In the genomic region with DNA sequence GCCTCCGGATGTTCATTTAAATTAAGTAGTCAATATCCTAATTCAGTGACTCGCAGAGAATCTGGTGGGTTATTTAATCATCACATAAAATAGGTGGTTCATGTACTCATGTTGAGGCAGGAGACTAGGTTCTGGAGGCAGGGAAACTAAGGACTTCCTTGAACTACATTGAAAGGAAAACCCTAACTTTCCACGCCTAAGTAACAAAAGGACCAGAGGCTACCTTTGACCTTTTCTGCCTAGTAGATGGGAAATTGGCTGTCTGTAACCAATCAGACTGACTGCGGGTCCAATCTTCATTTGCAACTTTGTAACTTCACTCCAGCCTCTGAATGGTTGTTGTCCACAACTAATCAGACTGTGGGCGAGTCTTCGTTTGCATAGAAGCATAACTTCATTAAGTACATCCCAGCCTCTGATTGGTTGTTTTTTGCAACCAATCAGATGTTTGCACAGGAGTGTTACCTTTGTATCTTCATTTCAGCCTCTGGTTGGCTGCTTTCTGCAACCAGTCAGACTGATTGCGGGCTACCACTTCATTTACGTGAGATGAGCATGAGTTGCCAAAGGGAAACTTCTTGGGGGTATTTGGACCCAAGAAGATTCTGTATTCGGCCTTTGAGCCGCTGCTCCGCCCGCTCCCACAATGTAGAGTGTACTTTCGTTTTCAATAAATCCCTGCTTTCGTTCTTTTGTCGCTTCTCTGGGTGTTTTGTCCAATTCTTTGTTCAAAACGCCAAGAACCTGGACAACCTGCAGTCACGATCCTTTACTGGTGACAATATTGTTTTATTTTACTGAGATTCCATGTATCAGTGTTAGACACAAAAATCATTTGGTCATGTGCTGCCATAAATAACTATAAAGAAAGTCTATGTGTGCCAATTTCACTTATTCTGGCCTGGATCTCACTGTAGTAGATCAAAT, we compare ENCODE assay signal across 15 cellular contexts. TPM values are rescaled to one million over a fixed set of nuclear protein-coding genes. Genes with fewer than 3 reads are reported as not detected.
A peak's percentile ranks its signal among the peaks of the same experiment; 100 is the strongest.
DNase-seq lines count a peak whose midpoint lies in the region; ATAC-seq, FAIRE-seq and TF ChIP-seq lines count a peak whose summit lies in the region.
"Had no signal": no experiment of that assay in that cellular context is flagged by ENCODE, and none has a peak within 500 bp of the region (broad histone marks: within the 10 kb centered on the region; RNA-seq: fewer than 3 reads in every experiment).

No MANE protein-coding gene starts in this region.

- H3K4ac ChIP-seq in mesenchymal stem cell (ENCODE audit: low read depth in 1 of 2, low read length in 2 of 2): no peak overlapping the region

- H3K9me3 ChIP-seq in A549 (no peaks in the 10 kb centered on the region), mesenchymal stem cell (ENCODE audit: control insufficient read depth, low read length) (no peaks in the 10 kb centered on the region)
- H3K9me3 ChIP-seq: BE2C had no signal

- H2BK15ac ChIP-seq in mesenchymal stem cell (ENCODE audit: low read depth, poor library complexity, severe bottlenecking): no peak overlapping the region

- H3K14ac ChIP-seq in mesenchymal stem cell (ENCODE audit: low read length in 2 of 2): no peak overlapping the region

- no peak for ATAC-seq in A549
- ATAC-seq in HG03442 (IDR thresholded peaks at IDR 0.05; ENCODE audit: unreplicated experiment): no peak
- ATAC-seq: stimulated activated effector memory CD8-positive, alpha-beta T cell treated with anti-CD3 and anti-CD28 coated beads, Interleukin-12 subunit alpha, Interleukin-12 subunit beta, amount 100 ng/mL, for 72 hours had no signal

- no peak for TF ChIP-seq POLR2A in A549 (IDR thresholded peaks at IDR 0.05; ENCODE audit: low read length)

- H3K4me2 ChIP-seq in A549 (peak overlapping the region; percentile 73; the same call in 2 of the 3 replicates), mesenchymal stem cell (ENCODE audit: low read length, poor library complexity, severe bottlenecking) (no peak overlapping the region)

- H3K9ac ChIP-seq in mesenchymal stem cell (ENCODE audit: low read length): peak overlapping the region; percentile 96

- no peaks in the 10 kb centered on the region for H3K27me3 Mint-ChIP-seq in HFFc6 (ENCODE audit: insufficient read depth)
- peaks cover 22% of the 10 kb centered on the region for H3K27me3 Mint-ChIP-seq in activated T-helper 1 cell treated with anti-CD3 and anti-CD28 coated beads, Interleukin-12 subunit alpha, Interleukin-12 subunit beta, Interleukin-2, Interleukin-4 antibody, amounts not matched to agents 30 ng/mL and 10 ng/mL and 1 ng/mL, durations not matched to agents 14 hours and 24 hours and 36 hours (ENCODE audit: insufficient read depth)

- POLR2A ChIA-PET in A549 (lab: Yijun Ruan, JAX): no interaction called here

- no peaks in the 10 kb centered on the region for H3K36me3 ChIP-seq in mesenchymal stem cell (ENCODE audit: control insufficient read depth in 1 of 2, insufficient read depth in 2 of 2, low read depth in 1 of 2, low read length in 2 of 2)
- H3K36me3 ChIP-seq: BE2C, WERI-Rb-1 had no signal

- H4K8ac ChIP-seq in mesenchymal stem cell (ENCODE audit: low read length): no peak overlapping the region

- H3K4me3 ChIP-seq in A549 (no peak overlapping the region), mesenchymal stem cell (ENCODE audit: insufficient read depth in 1 of 2, low read depth in 1 of 2, low read length in 2 of 2) (peak overlapping the region in 1 of 2 experiments; percentile 84)

- no peak overlapping the region for H2BK5ac ChIP-seq in mesenchymal stem cell (ENCODE audit: low read depth, low read length, poor library complexity, severe bottlenecking)

- peaks cover 8% of the 10 kb centered on the region for H3K79me1 ChIP-seq in mesenchymal stem cell (replicated peaks; ENCODE audit: low read length, poor library complexity, severe bottlenecking)

- intact Hi-C loops in activated T-helper 1 cell treated with anti-CD3 and anti-CD28 coated beads, Interleukin-12 subunit alpha, Interleukin-12 subunit beta, Interleukin-2, Interleukin-4 antibody, amounts not matched to agents 30 ng/mL and 10 ng/mL and 1 ng/mL, durations not matched to agents 14 hours and 24 hours and 36 hours (cut with micrococcal nuclease): loop anchor here (5.0 kb wide), 1 partner anchor 1231 kb away; a partner anchor contains a TSS

- DNase-seq in A549 (ENCODE audit: low read depth in 1 of 2, low spot score in 1 of 2) (no peak), HFFc6 (no peak), mesenchymal stem cell (no peak), iPS-NIHi11 (ENCODE audit: low spot score) (no peak), NCI-H345 (lab: John Stamatoyannopoulos, UW) (no peak)
- no peak for DNase-seq in activated T-helper 1 cell treated with anti-CD3 and anti-CD28 coated beads, Interleukin-12 subunit alpha, Interleukin-12 subunit beta, Interleukin-2, Interleukin-4 antibody, amounts not matched to agents 30 ng/mL and 10 ng/mL and 1 ng/mL, durations not matched to agents 14 hours and 24 hours and 36 hours (ENCODE audit: low spot score)
- no peak for DNase-seq in activated CD4-positive, alpha-beta T cell treated with anti-CD3 and anti-CD28 coated beads for 48 hours
- DNase-seq: activated T-cell treated with anti-CD3 and anti-CD28 coated beads, Interleukin-2, amount 50 U/mL, for 1 hour; BE2C; hippocampal formation; SIG-M5; stimulated activated CD4-positive, alpha-beta T cell treated with anti-CD3 and anti-CD28 coated beads, Interleukin-2, amount 100 ng/mL, for 24 hours; WERI-Rb-1 had no signal

- WGBS in A549 (ENCODE audit: missing lambda C conversion rate): 94% methylated on average over 17 of the region's 17 CpGs
- WGBS in mesenchymal stem cell: 97% methylated on average over 17 of the region's 17 CpGs

- H3K4me1 Mint-ChIP-seq in HFFc6 (ENCODE audit: low read depth): peaks cover 45% of the 10 kb centered on the region
- peaks cover 12% of the 10 kb centered on the region for H3K4me1 Mint-ChIP-seq in activated T-helper 1 cell treated with anti-CD3 and anti-CD28 coated beads, Interleukin-12 subunit alpha, Interleukin-12 subunit beta, Interleukin-2, Interleukin-4 antibody, amounts not matched to agents 30 ng/mL and 10 ng/mL and 1 ng/mL, durations not matched to agents 14 hours and 24 hours and 36 hours (ENCODE audit: low read depth)

- no peaks in the 10 kb centered on the region for H3K9me3 Mint-ChIP-seq in HFFc6
- no peaks in the 10 kb centered on the region for H3K9me3 Mint-ChIP-seq in activated T-helper 1 cell treated with anti-CD3 and anti-CD28 coated beads, Interleukin-12 subunit alpha, Interleukin-12 subunit beta, Interleukin-2, Interleukin-4 antibody, amounts not matched to agents 30 ng/mL and 10 ng/mL and 1 ng/mL, durations not matched to agents 14 hours and 24 hours and 36 hours
- H3K9me3 Mint-ChIP-seq: stimulated activated effector memory CD8-positive, alpha-beta T cell treated with anti-CD3 and anti-CD28 coated beads, Interleukin-12 subunit alpha, Interleukin-12 subunit beta, amount 100 ng/mL, for 72 hours had no signal

- H3K27ac ChIP-seq in A549 (no peak overlapping the region), mesenchymal stem cell (ENCODE audit: low read length, poor library complexity, severe bottlenecking) (no peak overlapping the region)
- H3K27ac ChIP-seq: WERI-Rb-1 had no signal

- TF ChIP-seq EP300 in A549 (IDR thresholded peaks at IDR 0.05): no peak

- CTCF ChIA-PET in A549 (lab: Yijun Ruan, JAX): interaction anchor here (0.6 to 2.4 kb wide), 2 partner anchors 21 to 176 kb away, joined by 3 to 9 read pairs; no protein-coding TSS in a partner anchor

- H2AFZ ChIP-seq in mesenchymal stem cell (ENCODE audit: low read depth, low read length): no peak overlapping the region

- no peak overlapping the region for H3K27ac Mint-ChIP-seq in HFFc6
- no peak overlapping the region for H3K27ac Mint-ChIP-seq in activated T-helper 1 cell treated with anti-CD3 and anti-CD28 coated beads, Interleukin-12 subunit alpha, Interleukin-12 subunit beta, Interleukin-2, Interleukin-4 antibody, amounts not matched to agents 30 ng/mL and 10 ng/mL and 1 ng/mL, durations not matched to agents 14 hours and 24 hours and 36 hours

- peaks cover 12% of the 10 kb centered on the region for H3K36me3 Mint-ChIP-seq in HFFc6 (ENCODE audit: low read depth)
- peaks cover 4% of the 10 kb centered on the region for H3K36me3 Mint-ChIP-seq in activated T-helper 1 cell treated with anti-CD3 and anti-CD28 coated beads, Interleukin-12 subunit alpha, Interleukin-12 subunit beta, Interleukin-2, Interleukin-4 antibody, amounts not matched to agents 30 ng/mL and 10 ng/mL and 1 ng/mL, durations not matched to agents 14 hours and 24 hours and 36 hours (ENCODE audit: low read depth)
- H3K36me3 Mint-ChIP-seq: stimulated activated effector memory CD8-positive, alpha-beta T cell treated with anti-CD3 and anti-CD28 coated beads, Interleukin-12 subunit alpha, Interleukin-12 subunit beta, amount 100 ng/mL, for 72 hours had no signal

- no peak for TF ChIP-seq RAD21 in A549 (conservative IDR thresholded peaks at IDR 0.05 in 1 of 2, IDR thresholded peaks at IDR 0.05 in 1 of 2)

- H3K23ac ChIP-seq in mesenchymal stem cell (ENCODE audit: low read length in 2 of 2): no peak overlapping the region

- H3K18ac ChIP-seq in mesenchymal stem cell (ENCODE audit: low read depth in 1 of 2, low read length in 2 of 2): no peak overlapping the region

- H2BK12ac ChIP-seq in mesenchymal stem cell (ENCODE audit: low read length in 2 of 2): no peak overlapping the region

- no peak for TF ChIP-seq CTCF in A549 (IDR thresholded peaks at IDR 0.05)
- TF ChIP-seq CTCF in HFFc6 (IDR thresholded peaks at IDR 0.05): no peak

- no peak overlapping the region for H4K91ac ChIP-seq in mesenchymal stem cell (ENCODE audit: low read length)

- peak overlapping the region; percentile 13; the same call in 1 of the 2 replicates for H3K4me3 Mint-ChIP-seq in HFFc6
- H3K4me3 Mint-ChIP-seq in activated T-helper 1 cell treated with anti-CD3 and anti-CD28 coated beads, Interleukin-12 subunit alpha, Interleukin-12 subunit beta, Interleukin-2, Interleukin-4 antibody, amounts not matched to agents 30 ng/mL and 10 ng/mL and 1 ng/mL, durations not matched to agents 14 hours and 24 hours and 36 hours: peak overlapping the region; percentile 9

- H3K27me3 ChIP-seq in mesenchymal stem cell (ENCODE audit: control insufficient read depth in 1 of 2, insufficient read depth in 1 of 2, low read length in 2 of 2): no peaks in the 10 kb centered on the region
- H3K27me3 ChIP-seq: BE2C had no signal

- H3K4me1 ChIP-seq in A549 (peaks cover 21% of the 10 kb centered on the region), mesenchymal stem cell (ENCODE audit: control insufficient read depth, insufficient read depth, low read depth, low read length) (peaks cover 1% of the 10 kb centered on the region)

- no peak for FAIRE-seq in A549 (lab: Jason Lieb, UNC)

- no peak overlapping the region for H2BK120ac ChIP-seq in mesenchymal stem cell (ENCODE audit: low read depth, low read length)

- no peak overlapping the region for H2AK5ac ChIP-seq in mesenchymal stem cell (ENCODE audit: low read length, severe bottlenecking)

RNA-seq across cellular contexts. Expression of a gene that starts 1.7 kb away (rescaled TPM):
- polyA plus RNA-seq in A549 (2011; rRNA removed) (26.0 and 28.6 TPM in 2 replicates), A549 (2017; fragmentation: RNase III; extraction: RNeasy Plus Mini Kit Qiagen cat#74134 plus additional on column Dnase treatment) (16.2 to 17.4 TPM (median 16.4 TPM) in 3 replicates)
- polyA plus RNA-seq in A549 (2012; cell fraction: cytosol; rRNA removed): 9.2 and 11.9 TPM in 2 replicates
- 7.0 and 12.1 TPM in 2 replicates for polyA plus RNA-seq in A549 (2012; cell fraction: nucleus; rRNA removed)
- 28.6 and 30.0 TPM in 2 replicates for polyA minus RNA-seq in A549 (2011; rRNA and poly(A)+ RNA removed)
- 10 to 100 TPM; 13.5 to 18.8 (median 16.8) TPM for total RNA-seq in HFFc6 (2021; fragmentation: NEBNext Ultra II Directional; extraction: Animal tissue kit (Norgen Biotek cat#: 25700))
- total RNA-seq in activated T-helper 1 cell treated with anti-CD3 and anti-CD28 coated beads, Interleukin-12 subunit alpha, Interleukin-12 subunit beta, Interleukin-2, Interleukin-4 antibody, amounts not matched to agents 30 ng/mL and 10 ng/mL and 1 ng/mL, durations not matched to agents 14 hours and 24 hours and 36 hours: 4.5 and 5.8 TPM in 2 replicates
- 23.8 TPM for polyA plus RNA-seq in mesenchymal stem cell (2013, experiment 1 of 2)
- 24.5 TPM for polyA plus RNA-seq in mesenchymal stem cell (2013, experiment 2 of 2)
